18 cellular contexts compared by ENCODE assay signal in genomic region chr9:83330207-83331196, GRCh38.
DNase-seq lines count a peak whose midpoint lies in the region; ATAC-seq, FAIRE-seq and TF ChIP-seq lines count a peak whose summit lies in the region.
"Had no signal": no experiment of that assay in that cellular context is flagged by ENCODE, and none has a peak within 500 bp of the region (broad histone marks: within the 10 kb centered on the region; RNA-seq: fewer than 3 reads in every experiment).

No MANE protein-coding gene starts in this region.

- no peaks in the 10 kb centered on the region for H4K20me1 ChIP-seq in K562 (replicated peaks; ENCODE audit: control insufficient read depth, insufficient read depth, low read length)
- H4K20me1 ChIP-seq: BLaER1 had no signal

- POLR2A ChIA-PET in MCF 10A (lab: Yijun Ruan, JAX) = no interaction called here
- POLR2A ChIA-PET in K562 (lab: Yijun Ruan, JAX) = no interaction called here

- TF ChIP-seq CTCF in MCF 10A (IDR thresholded peaks at IDR 0.05; ENCODE audit: unreplicated experiment) (peak; percentile 3), breast epithelium (IDR thresholded peaks at IDR 0.05) (no peak), LNCaP clone FGC (IDR thresholded peaks at IDR 0.05; ENCODE audit: control insufficient read depth, extremely low read depth, insufficient read depth) (0 out of 2 replicates have a peak, but pooled peaks have one; percentile 21), K562 (IDR thresholded peaks at IDR 0.05 in 2 of 3, conservative IDR thresholded peaks at IDR 0.05 in 1 of 3; ENCODE audit: insufficient read depth in 2 of 3, low read depth in 1 of 3, low read length in 3 of 3) (peak in 2 of 3 experiments; percentile 5 to 16; a peak in 1 of 6 replicates), type B pancreatic cell (conservative IDR thresholded peaks at IDR 0.05) (peak; percentile 49)

- H3K9me3 ChIP-seq in breast epithelium = no peaks in the 10 kb centered on the region
- no peaks in the 10 kb centered on the region for H3K9me3 ChIP-seq in K562 (replicated peaks; ENCODE audit: control insufficient read depth, insufficient read depth, low read depth, low read length)
- H3K9me3 ChIP-seq: BLaER1, gastroesophageal sphincter, MG63 had no signal

- H3K9ac ChIP-seq in K562 (ENCODE audit: insufficient read depth in 1 of 2, low read depth in 2 of 2, low read length in 2 of 2) = no peak overlapping the region
- H3K9ac ChIP-seq: BLaER1 had no signal

- ATAC-seq in K562 = peak; percentile 54; the same call in 1 of the 3 replicates
- ATAC-seq: activated naive CD8-positive, alpha-beta T cell treated with anti-CD3 and anti-CD28 coated beads, Interleukin-2, amount 50 U/mL, for 24 hours; gastroesophageal sphincter had no signal

- no TSS peak for BruUV-seq in MCF 10A (replicated peaks; lab: Mats Ljungman, UMichigan)
- no TSS peak for BruUV-seq in K562 (replicated peaks; lab: Mats Ljungman, UMichigan)

- intact Hi-C loops in MCF 10A (cut with micrococcal nuclease) (no loop called here), breast epithelium (cut with DNase I; ENCODE audit: low total_unique reads) (no loop called here), K562 (cut with micrococcal nuclease) (loop anchor here (5.0 to 10.0 kb wide), 3 partner anchors 133 to 584 kb away; no protein-coding TSS in a partner anchor)

- H3K4me3 ChIP-seq in breast epithelium = no peak overlapping the region
- no peak overlapping the region for H3K4me3 ChIP-seq in LNCaP clone FGC (ENCODE audit: low read depth, low read length)
- no peak overlapping the region for H3K4me3 ChIP-seq in K562
- H3K4me3 ChIP-seq: BLaER1, dorsolateral prefrontal cortex, gastroesophageal sphincter, MG63 had no signal

- 32% methylated on average over 3 of the region's 8 CpGs for WGBS in K562 (ENCODE audit: insufficient coverage, low coverage, missing lambda C conversion rate)

- no peaks in the 10 kb centered on the region for H3K27me3 ChIP-seq in breast epithelium
- H3K27me3 ChIP-seq in K562 (ENCODE audit: control insufficient read depth in 2 of 2, insufficient read depth in 2 of 2, low read length in 2 of 2) = no peaks in the 10 kb centered on the region
- H3K27me3 ChIP-seq: BLaER1, dorsolateral prefrontal cortex, gastroesophageal sphincter, MG63 had no signal

- H3K4me3 Mint-ChIP-seq in MCF 10A (ENCODE audit: unreplicated experiment) = no peak overlapping the region
- H3K4me3 Mint-ChIP-seq in type B pancreatic cell = no peak overlapping the region
- H3K4me3 Mint-ChIP-seq: activated naive CD8-positive, alpha-beta T cell treated with anti-CD3 and anti-CD28 coated beads, Interleukin-2, amount 50 U/mL, for 24 hours had no signal

- H3K4me2 ChIP-seq in K562 (ENCODE audit: insufficient read depth, low read length) = no peak overlapping the region
- H3K4me2 ChIP-seq: BLaER1 had no signal

- no peak for TF ChIP-seq EP300 in K562 (IDR thresholded peaks at IDR 0.05; ENCODE audit: low read length)

- H3K4me1 ChIP-seq in breast epithelium = no peaks in the 10 kb centered on the region
- H3K4me1 ChIP-seq in K562 (replicated peaks in 1 of 2; ENCODE audit: control insufficient read depth in 2 of 2, insufficient read depth in 2 of 2, low read length in 2 of 2) = no peaks in the 10 kb centered on the region
- H3K4me1 ChIP-seq: BLaER1 had no signal

- H3K9me3 Mint-ChIP-seq in MCF 10A (ENCODE audit: unreplicated experiment) (no peaks in the 10 kb centered on the region), type B pancreatic cell (no peaks in the 10 kb centered on the region)
- H3K9me3 Mint-ChIP-seq: activated naive CD8-positive, alpha-beta T cell treated with anti-CD3 and anti-CD28 coated beads, Interleukin-2, amount 50 U/mL, for 24 hours had no signal

- H3K27ac ChIP-seq in breast epithelium = no peak overlapping the region
- H3K27ac ChIP-seq in K562 (ENCODE audit: extremely low read depth, low read depth, low read length) = no peak overlapping the region
- H3K27ac ChIP-seq: BLaER1, dorsolateral prefrontal cortex, gastroesophageal sphincter had no signal

- no peaks in the 10 kb centered on the region for H3K27me3 Mint-ChIP-seq in MCF 10A (ENCODE audit: insufficient read depth, unreplicated experiment)
- H3K27me3 Mint-ChIP-seq in type B pancreatic cell = peaks cover 6% of the 10 kb centered on the region
- H3K27me3 Mint-ChIP-seq: activated naive CD8-positive, alpha-beta T cell treated with anti-CD3 and anti-CD28 coated beads, Interleukin-2, amount 50 U/mL, for 24 hours had no signal

- in situ Hi-C loops in K562 (cut with MboI) = loop anchor here (25.0 kb wide), 1 partner anchor 582 kb away; the partner anchor contains the start of gene KIF27

- TF ChIP-seq POLR2A in breast epithelium (IDR thresholded peaks at IDR 0.05) (no peak), K562 (conservative IDR thresholded peaks at IDR 0.05) (no peak)

- H2AFZ ChIP-seq in K562 (ENCODE audit: low read depth, low read length) = no peak overlapping the region

- H3K36me3 ChIP-seq in breast epithelium (no peaks in the 10 kb centered on the region), K562 (ENCODE audit: control insufficient read depth, insufficient read depth, low read length) (no peaks in the 10 kb centered on the region)
- H3K36me3 ChIP-seq: BLaER1, gastroesophageal sphincter, MG63 had no signal

- DNase-seq in MCF 10A (ENCODE audit: unreplicated experiment) (no peak), breast epithelium (ENCODE audit: low spot score in 2 of 2) (no peak), LNCaP clone FGC (ENCODE audit: low read depth) (no peak), K562 (ENCODE audit: extremely low read depth in 1 of 4, low spot score in 3 of 4) (peak in 2 of 4 experiments; percentile 3 to 13), type B pancreatic cell (ENCODE audit: extremely low spot score, unreplicated experiment) (no peak), NCI-H187 (lab: John Stamatoyannopoulos, UW) (no peak), HUDEP-2 (lab: John Stamatoyannopoulos, UW; ENCODE audit: unreplicated experiment in 76 of 76) (no peak)
- DNase-seq in stimulated activated naive CD4-positive, alpha-beta T cell (lab: John Stamatoyannopoulos, UW) = no peak
- DNase-seq: activated naive CD8-positive, alpha-beta T cell treated with anti-CD3 and anti-CD28 coated beads, Interleukin-2, amount 50 U/mL, for 24 hours; activated T-cell treated with anti-CD3 and anti-CD28 coated beads for 4 hours; dorsolateral prefrontal cortex; MG63; SHP77 treated with DMSO at 0.1 percent for 48 hours; stimulated activated CD4-positive, alpha-beta T cell treated with anti-CD3 and anti-CD28 coated beads, Interleukin-4, amount 100 ng/mL, for 4 hours; stimulated activated naive CD4-positive, alpha-beta T cell treated with Interleukin-2 at 50 U/mL for 16 hours had no signal

- H3K36me3 Mint-ChIP-seq in MCF 10A (ENCODE audit: insufficient read depth, unreplicated experiment) (no peaks in the 10 kb centered on the region), type B pancreatic cell (no peaks in the 10 kb centered on the region)

- H3K79me2 ChIP-seq in K562 (ENCODE audit: control insufficient read depth, insufficient read depth, low read length) = no peaks in the 10 kb centered on the region

- CTCF ChIA-PET in MCF 10A (lab: Yijun Ruan, JAX) (interaction anchor here (0.9 to 2.4 kb wide), 4 partner anchors 110 to 266 kb away, joined by 3 to 9 read pairs (median 5); no protein-coding TSS in a partner anchor), K562 (lab: Yijun Ruan, JAX; ENCODE audit: low intra/inter-chr PET ratio) (no interaction called here)

- TF ChIP-seq RAD21 in K562 (CRISPR knock-in tag; conservative IDR thresholded peaks at IDR 0.05 in 1 of 2, IDR thresholded peaks at IDR 0.05 in 1 of 2) = no peak

- H3K27ac Mint-ChIP-seq in MCF 10A (ENCODE audit: low read depth, unreplicated experiment) (no peak overlapping the region), type B pancreatic cell (no peak overlapping the region)
- H3K27ac Mint-ChIP-seq: activated naive CD8-positive, alpha-beta T cell treated with anti-CD3 and anti-CD28 coated beads, Interleukin-2, amount 50 U/mL, for 24 hours had no signal

- FAIRE-seq in K562 (lab: Jason Lieb, UNC) = no peak
- FAIRE-seq: keratinocyte had no signal

- H3K9me1 ChIP-seq in K562 (ENCODE audit: control insufficient read depth, insufficient read depth, low read length) = no peaks in the 10 kb centered on the region

- no peaks in the 10 kb centered on the region for H3K4me1 Mint-ChIP-seq in MCF 10A (ENCODE audit: insufficient read depth, unreplicated experiment)
- H3K4me1 Mint-ChIP-seq in type B pancreatic cell (ENCODE audit: unreplicated experiment) = peaks cover 13% of the 10 kb centered on the region
- H3K4me1 Mint-ChIP-seq: activated naive CD8-positive, alpha-beta T cell treated with anti-CD3 and anti-CD28 coated beads, Interleukin-2, amount 50 U/mL, for 24 hours had no signal

TF ChIP-seq in K562, 482 proteins besides CTCF, POLR2A, EP300 and RAD21 (continues in another document):
- TF ChIP-seq HDAC2 (IDR thresholded peaks at IDR 0.05) (no peak), GTF2F1 (IDR thresholded peaks at IDR 0.05; ENCODE audit: low read depth, low read length) (no peak)
- TF ChIP-seq, protein P1, sequence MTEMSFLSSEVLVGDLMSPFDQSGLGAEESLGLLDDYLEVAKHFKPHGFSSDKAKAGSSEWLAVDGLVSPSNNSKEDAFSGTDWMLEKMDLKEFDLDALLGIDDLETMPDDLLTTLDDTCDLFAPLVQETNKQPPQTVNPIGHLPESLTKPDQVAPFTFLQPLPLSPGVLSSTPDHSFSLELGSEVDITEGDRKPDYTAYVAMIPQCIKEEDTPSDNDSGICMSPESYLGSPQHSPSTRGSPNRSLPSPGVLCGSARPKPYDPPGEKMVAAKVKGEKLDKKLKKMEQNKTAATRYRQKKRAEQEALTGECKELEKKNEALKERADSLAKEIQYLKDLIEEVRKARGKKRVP (CRISPR knock-in tag; IDR thresholded peaks at IDR 0.05) = no peak

Comparison
In these comparisons a context has a peak if more than half of its experiments do, and no peak if none do; other contexts are left out.
1. CTCF ChIP-seq: peak in MCF 10A (single experiment), LNCaP clone FGC (single experiment), K562 (2 of 3) and type B pancreatic cell (single experiment); none in breast epithelium (0 of 3).